ENCODE assay signal across 1 cellular context in genomic region chr7:69630292-69630691, GRCh38.
TF ChIP-seq lines count a peak whose summit lies in the region.

No MANE protein-coding gene starts in this region.

TF ChIP-seq in GM12878, 131 proteins besides CTCF, POLR2A, EP300 and RAD21 (continued from another document):
- no peak for TF ChIP-seq ZBTB11 (CRISPR knock-in tag; IDR thresholded peaks at IDR 0.05)
